ENCODE assay signal across 1 cellular context in genomic region chr16:24730914-24731313, GRCh38.
TF ChIP-seq lines count a peak whose summit lies in the region.

No MANE protein-coding gene starts in this region.

TF ChIP-seq in HCT116, 20 proteins besides CTCF, POLR2A, EP300 and RAD21 (continued from another document):
- no peak for TF ChIP-seq REST (IDR thresholded peaks at IDR 0.05; ENCODE audit: low read depth)
